In the genomic region with DNA sequence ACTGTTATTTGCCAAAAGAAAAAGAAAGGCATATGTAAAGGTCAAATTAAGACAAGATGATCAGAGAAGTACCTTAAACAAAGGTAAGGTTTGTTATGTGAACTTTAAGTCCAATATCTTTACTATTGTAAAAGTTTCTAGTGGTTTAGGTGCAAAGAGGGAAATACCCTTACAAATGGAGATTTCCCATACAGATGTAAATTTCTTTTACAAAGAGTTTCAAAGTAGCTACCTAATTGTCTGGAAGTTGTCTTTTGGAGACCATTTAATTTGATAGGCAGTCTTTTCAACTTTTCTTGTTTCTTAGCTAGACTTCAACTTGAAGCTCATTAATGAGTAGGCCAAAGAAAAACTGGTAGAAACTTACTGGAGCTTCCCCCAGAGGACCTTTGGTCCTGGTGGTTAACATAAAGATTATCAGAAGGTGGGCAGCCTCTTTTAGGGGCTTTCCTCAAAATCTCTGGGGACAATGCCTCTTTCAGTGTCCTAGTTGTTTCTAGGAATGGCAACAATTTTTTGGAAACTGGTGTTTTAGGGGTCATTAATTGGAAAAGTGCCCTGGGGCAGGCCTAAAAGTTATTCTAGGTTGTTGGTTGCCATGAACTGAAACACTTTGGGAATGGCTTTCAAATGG, we compare ENCODE assay signal across 20 cellular contexts.
"Had no signal": no experiment of that assay in that cellular context is flagged by ENCODE, and none has a peak within 500 bp of the region (broad histone marks: within the 10 kb centered on the region; RNA-seq: fewer than 3 reads in every experiment).

No MANE protein-coding gene starts in this region.

- ATAC-seq: activated CD8-positive, alpha-beta T cell treated with anti-CD3 and anti-CD28 coated beads, Interleukin-2, amount 10 ng/mL, durations not matched to agents 7 days and 5 days; left lobe of liver; natural killer cell treated with Interleukin-12 subunit alpha and Interleukin-12 subunit beta and Interleukin-15 and Interleukin-18, amount 100 ng/mL, for 72 hours; sciatic nerve had no signal

- DNase-seq: activated CD4-positive, alpha-beta T cell treated with anti-CD3 and anti-CD28 coated beads, Interleukin-2, amount 10 ng/mL, durations not matched to agents 24 days and 14 days; activated CD8-positive, alpha-beta T cell treated with anti-CD3 and anti-CD28 coated beads, Interleukin-2, amount 10 ng/mL, durations not matched to agents 7 days and 5 days; activated naive CD4-positive, alpha-beta T cell treated with anti-CD3 and anti-CD28 coated beads for 36 hours; activated T-cell treated with anti-CD3 and anti-CD28 coated beads, Interleukin-2, amount 50 U/mL, for 24 hours; aorta; brain microvascular endothelial cell; cerebellar nuclear complex; effector CD8-positive, alpha-beta T cell; kidney; nucleus accumbens; stimulated activated CD4-positive, alpha-beta T cell treated with anti-CD3 and anti-CD28 coated beads, Interleukin-4, amount 100 ng/mL, for 1 hour; T-helper 9 cell; testis; upper lobe of left lung had no signal

- H3K4me1 Mint-ChIP-seq: activated CD4-positive, alpha-beta T cell treated with anti-CD3 and anti-CD28 coated beads, Interleukin-2, amount 10 ng/mL, durations not matched to agents 24 days and 14 days had no signal

- H3K27ac Mint-ChIP-seq: activated CD4-positive, alpha-beta T cell treated with anti-CD3 and anti-CD28 coated beads, Interleukin-2, amount 10 ng/mL, durations not matched to agents 24 days and 14 days; activated CD8-positive, alpha-beta T cell treated with anti-CD3 and anti-CD28 coated beads, Interleukin-2, amount 10 ng/mL, durations not matched to agents 7 days and 5 days; activated naive CD4-positive, alpha-beta T cell treated with anti-CD3 and anti-CD28 coated beads for 36 hours; activated T-cell treated with anti-CD3 and anti-CD28 coated beads, Interleukin-2, amount 50 U/mL, for 24 hours; natural killer cell treated with Interleukin-12 subunit alpha and Interleukin-12 subunit beta and Interleukin-15 and Interleukin-18, amount 100 ng/mL, for 72 hours had no signal

- H3K36me3 ChIP-seq: brain microvascular endothelial cell, upper lobe of left lung had no signal

- H3K4me3 ChIP-seq: lung, smooth muscle cell, testis, upper lobe of left lung had no signal

- H3K27me3 ChIP-seq: brain microvascular endothelial cell, testis, upper lobe of left lung had no signal

- H3K9me3 Mint-ChIP-seq: activated CD4-positive, alpha-beta T cell treated with anti-CD3 and anti-CD28 coated beads, Interleukin-2, amount 10 ng/mL, durations not matched to agents 24 days and 14 days; activated naive CD4-positive, alpha-beta T cell treated with anti-CD3 and anti-CD28 coated beads for 36 hours; activated T-cell treated with anti-CD3 and anti-CD28 coated beads, Interleukin-2, amount 50 U/mL, for 24 hours; natural killer cell treated with Interleukin-12 subunit alpha and Interleukin-12 subunit beta and Interleukin-15 and Interleukin-18, amount 100 ng/mL, for 72 hours had no signal

- FAIRE-seq: endothelial cell of umbilical vein, kidney had no signal

- H3K9me3 ChIP-seq: testis, upper lobe of left lung had no signal

- H3K4me1 ChIP-seq: testis, upper lobe of left lung had no signal

- H3K36me3 Mint-ChIP-seq: natural killer cell treated with Interleukin-12 subunit alpha and Interleukin-12 subunit beta and Interleukin-15 and Interleukin-18, amount 100 ng/mL, for 72 hours had no signal

- H3K4me2 ChIP-seq: smooth muscle cell had no signal

- H3K4me3 Mint-ChIP-seq: activated CD4-positive, alpha-beta T cell treated with anti-CD3 and anti-CD28 coated beads, Interleukin-2, amount 10 ng/mL, durations not matched to agents 24 days and 14 days; activated CD8-positive, alpha-beta T cell treated with anti-CD3 and anti-CD28 coated beads, Interleukin-2, amount 10 ng/mL, durations not matched to agents 7 days and 5 days; activated naive CD4-positive, alpha-beta T cell treated with anti-CD3 and anti-CD28 coated beads for 36 hours; activated T-cell treated with anti-CD3 and anti-CD28 coated beads, Interleukin-2, amount 50 U/mL, for 24 hours; natural killer cell treated with Interleukin-12 subunit alpha and Interleukin-12 subunit beta and Interleukin-15 and Interleukin-18, amount 100 ng/mL, for 72 hours had no signal

- H3K27me3 Mint-ChIP-seq: activated CD4-positive, alpha-beta T cell treated with anti-CD3 and anti-CD28 coated beads, Interleukin-2, amount 10 ng/mL, durations not matched to agents 24 days and 14 days had no signal

- H3K27ac ChIP-seq: brain microvascular endothelial cell, testis, upper lobe of left lung had no signal
